8 cellular contexts compared by ENCODE assay signal in the genomic region with DNA sequence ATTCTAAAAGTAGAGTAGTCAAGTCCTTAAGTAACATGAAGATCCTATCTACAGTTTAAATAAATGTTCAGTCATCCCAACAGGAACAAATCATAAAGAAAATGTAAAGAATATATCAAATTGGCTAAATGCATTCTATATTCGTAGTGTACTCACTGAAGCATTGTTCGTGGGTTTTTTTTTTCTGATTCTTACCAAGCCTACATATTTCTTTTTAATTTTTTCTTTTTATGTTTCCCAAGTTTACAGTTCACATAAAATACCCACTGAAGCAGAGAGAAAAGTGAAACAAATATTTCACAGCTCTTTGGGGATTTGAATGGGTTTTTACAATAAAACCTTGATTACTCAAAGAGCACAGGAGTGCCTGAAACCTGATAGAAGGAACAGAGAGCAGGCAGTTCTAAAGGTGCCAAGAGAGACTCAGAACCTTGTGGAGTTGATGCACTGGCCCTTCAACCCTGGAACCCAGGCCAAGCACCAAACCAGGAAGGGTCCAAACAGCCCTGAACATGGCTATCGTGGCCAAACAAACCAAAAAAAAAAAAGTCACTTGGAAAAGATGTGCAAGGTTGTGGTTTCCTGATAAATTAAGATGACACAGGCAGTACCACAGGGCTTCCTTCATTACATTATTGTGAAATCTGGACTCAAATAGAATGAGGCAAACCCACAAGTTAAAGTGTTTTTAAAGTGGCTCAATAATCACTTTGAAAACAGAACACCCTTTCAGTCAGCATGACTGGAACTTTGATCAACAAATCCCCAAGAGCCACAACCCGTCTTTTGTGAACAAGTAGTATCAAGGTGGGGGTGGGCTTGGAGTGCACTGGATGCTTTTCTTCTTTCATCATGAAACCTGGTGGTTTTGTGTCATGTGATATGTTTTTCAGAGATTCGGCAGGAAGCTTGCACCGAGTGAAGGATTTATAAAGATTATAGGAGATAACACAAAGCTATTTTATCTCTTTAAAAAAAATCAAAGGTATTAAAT.
DNase-seq lines count a peak whose midpoint lies in the region; ATAC-seq and TF ChIP-seq lines count a peak whose summit lies in the region.

No MANE protein-coding gene starts in this region.

- H3K4me1 Mint-ChIP-seq in CD4-positive, alpha-beta T cell (ENCODE audit: low read depth): peaks cover 51% of the 10 kb centered on the region
- peaks cover 56% of the 10 kb centered on the region for H3K4me1 Mint-ChIP-seq in chondrocyte (ENCODE audit: low read depth)

- CTCF ChIA-PET in CD4-positive, alpha-beta T cell (lab: Charles Lee): no interaction called here

- peak overlapping the region; percentile 73 for H3K4me3 Mint-ChIP-seq in CD4-positive, alpha-beta T cell
- no peak overlapping the region for H3K4me3 Mint-ChIP-seq in chondrocyte (ENCODE audit: unreplicated experiment)

- H3K36me3 ChIP-seq in OCI-LY3 (replicated peaks; ENCODE audit: low read depth, low read length): no peaks in the 10 kb centered on the region
- no peaks in the 10 kb centered on the region for H3K36me3 ChIP-seq in WERI-Rb-1

- peak; percentile 91 for ATAC-seq in CD4-positive, alpha-beta T cell (ENCODE audit: poor library complexity)
- ATAC-seq in GM21786 (IDR thresholded peaks at IDR 0.05; ENCODE audit: unreplicated experiment): peak; percentile 73

- no peaks in the 10 kb centered on the region for H3K36me3 Mint-ChIP-seq in CD4-positive, alpha-beta T cell (ENCODE audit: low read depth)
- H3K36me3 Mint-ChIP-seq in chondrocyte (ENCODE audit: low read depth): no peaks in the 10 kb centered on the region

- in situ Hi-C loops in ACHN (cut with HindIII; ENCODE audit: low pct_ligation_motif_present, low pct_unique_long_range_greater_than_20kb, low sequenced_read_pairs): no loop called here

- no peaks in the 10 kb centered on the region for H3K27me3 Mint-ChIP-seq in CD4-positive, alpha-beta T cell
- H3K27me3 Mint-ChIP-seq in chondrocyte (ENCODE audit: low read depth): no peaks in the 10 kb centered on the region

- no peak overlapping the region for H3K27ac ChIP-seq in CD4-positive, alpha-beta T cell (ENCODE audit: low read depth, low read length)
- H3K27ac ChIP-seq in OCI-LY3 (ENCODE audit: low read length) (peak overlapping the region; percentile 97), WERI-Rb-1 (no peak overlapping the region)

- no peaks in the 10 kb centered on the region for H4K20me1 ChIP-seq in OCI-LY3 (ENCODE audit: insufficient read depth, low read length)

- H3K4me2 ChIP-seq in OCI-LY3 (ENCODE audit: low read length): peak overlapping the region; percentile 81

- H3K4me1 ChIP-seq in OCI-LY3 (ENCODE audit: low read length): peaks cover 47% of the 10 kb centered on the region

- H3K79me2 ChIP-seq in OCI-LY3 (ENCODE audit: low read length): no peaks in the 10 kb centered on the region

- POLR2A ChIA-PET in CD4-positive, alpha-beta T cell (lab: Charles Lee): interaction anchor here (0.9 to 1.1 kb wide), 3 partner anchors 11 to 369 kb away, joined by 3 to 4 read pairs (median 3); partner anchors contain the start of gene ATIC

- H3K9me3 Mint-ChIP-seq in CD4-positive, alpha-beta T cell: peaks cover 3% of the 10 kb centered on the region
- peaks cover 4% of the 10 kb centered on the region for H3K9me3 Mint-ChIP-seq in chondrocyte (ENCODE audit: low read depth)

- peak overlapping the region; percentile 76 for H3K27ac Mint-ChIP-seq in CD4-positive, alpha-beta T cell
- peak overlapping the region; percentile 71 for H3K27ac Mint-ChIP-seq in chondrocyte (ENCODE audit: unreplicated experiment)

- H3K9me3 ChIP-seq in CD4-positive, alpha-beta T cell (ENCODE audit: control insufficient read depth, low read length): no peaks in the 10 kb centered on the region
- no peaks in the 10 kb centered on the region for H3K9me3 ChIP-seq in OCI-LY3 (ENCODE audit: insufficient read depth, low read length)
- no peaks in the 10 kb centered on the region for H3K9me3 ChIP-seq in WERI-Rb-1 (ENCODE audit: severe bottlenecking)

- no peak for TF ChIP-seq CTCF in CD4-positive, alpha-beta T cell (IDR thresholded peaks at IDR 0.05)
- no peak for TF ChIP-seq CTCF in OCI-LY3 (IDR thresholded peaks at IDR 0.05; ENCODE audit: low read depth, low read length)
- TF ChIP-seq CTCF in chondrocyte (IDR thresholded peaks at IDR 0.05): no peak
- TF ChIP-seq CTCF in WERI-Rb-1 (IDR thresholded peaks at IDR 0.05; ENCODE audit: low read depth, low read length): no peak

- DNase-seq in CD4-positive, alpha-beta T cell: peak in 6 of 10 experiments; percentile 1 to 63 (median 4)
- no peak for DNase-seq in chondrocyte (ENCODE audit: low spot score)
- DNase-seq in renal cortical epithelial cell (ENCODE audit: low read depth): peak; percentile 100
- no peak for DNase-seq in WERI-Rb-1
- no peak for DNase-seq in ACHN
- no peak for DNase-seq in nucleus accumbens (lab: John Stamatoyannopoulos, UW)

- peak overlapping the region; percentile 64 for H3K9ac ChIP-seq in OCI-LY3 (ENCODE audit: low read length)

- H3K4me3 ChIP-seq in OCI-LY3 (ENCODE audit: low read length) (peak overlapping the region; percentile 63), WERI-Rb-1 (ENCODE audit: low read depth, low read length) (no peak overlapping the region)

- peak overlapping the region; percentile 74 for H2AFZ ChIP-seq in OCI-LY3 (ENCODE audit: low read depth, low read length)

- intact Hi-C loops in CD4-positive, alpha-beta T cell (cut with DNase I, micrococcal nuclease): no loop called here

- no peaks in the 10 kb centered on the region for H3K27me3 ChIP-seq in CD4-positive, alpha-beta T cell (ENCODE audit: control insufficient read depth, insufficient read depth, low read length)
- no peaks in the 10 kb centered on the region for H3K27me3 ChIP-seq in OCI-LY3 (ENCODE audit: low read depth, low read length)
- no peaks in the 10 kb centered on the region for H3K27me3 ChIP-seq in WERI-Rb-1 (ENCODE audit: insufficient read depth, low read depth, severe bottlenecking)

Comparison
In these comparisons a context has a peak if more than half of its experiments do, and no peak if none do; other contexts are left out.
1. DNase-seq: peak in CD4-positive, alpha-beta T cell (6 of 10) and renal cortical epithelial cell (single experiment); none in chondrocyte (single experiment), WERI-Rb-1 (single experiment), ACHN (single experiment) and nucleus accumbens (0 of 56).